In the genomic region with DNA sequence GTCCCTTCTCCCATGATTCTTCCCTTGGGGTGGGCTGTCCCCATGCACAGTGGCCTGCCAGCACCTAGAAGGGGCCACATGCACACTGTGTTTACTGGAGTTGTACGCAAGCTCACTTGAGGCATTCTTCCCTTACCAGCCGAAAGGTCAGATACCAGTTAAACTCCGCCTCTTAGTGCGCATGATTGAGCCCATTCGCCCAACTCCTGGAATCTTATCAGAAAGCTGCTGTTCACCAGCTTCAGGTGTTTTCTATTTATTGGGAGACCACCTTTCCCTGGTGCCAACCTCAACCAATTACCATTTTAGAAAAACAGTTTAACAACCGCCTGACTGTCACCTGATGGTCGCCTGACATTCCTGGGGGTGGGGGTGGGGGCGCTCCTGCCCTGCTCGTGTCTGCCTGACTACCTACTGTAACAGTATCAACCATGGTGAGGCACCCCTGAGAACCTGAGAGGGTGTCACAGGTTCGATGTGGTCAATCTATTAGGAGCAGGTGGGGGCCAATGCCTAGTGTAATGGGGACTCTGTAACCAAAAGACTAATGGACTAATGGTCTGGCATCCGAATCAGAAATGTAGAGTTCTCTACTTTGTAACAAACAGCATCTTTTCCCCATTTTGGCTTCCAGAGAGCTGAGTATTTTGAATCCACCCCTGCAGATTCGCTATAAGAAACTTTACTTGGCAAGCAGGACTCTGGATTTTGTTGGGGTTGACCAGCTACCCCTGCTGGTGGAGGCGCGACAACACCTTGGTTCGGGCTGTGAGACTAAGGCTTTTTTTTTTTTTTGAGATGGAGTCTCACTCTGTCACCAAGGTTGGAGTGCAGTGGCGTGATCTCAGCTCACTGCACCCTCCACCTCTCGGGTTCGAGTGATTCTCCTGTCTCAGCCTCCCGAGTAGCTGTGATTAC, we compare ENCODE assay signal across 7 cellular contexts. TPM values are rescaled to one million over a fixed set of nuclear protein-coding genes. Genes with fewer than 3 reads are reported as not detected.
DNase-seq lines count a peak whose midpoint lies in the region; TF ChIP-seq lines count a peak whose summit lies in the region.

No MANE protein-coding gene starts in this region.

- TF ChIP-seq POLR2A in erythroblast (IDR thresholded peaks at IDR 0.05; ENCODE audit: low read length), result no peak
- TF ChIP-seq POLR2A in uterus (IDR thresholded peaks at IDR 0.05), result no peak

- no peak overlapping the region for H3K27ac Mint-ChIP-seq in activated CD4-positive, alpha-beta memory T cell treated with anti-CD3 and anti-CD28 coated beads, Interleukin-2, amount 10 ng/mL, durations not matched to agents 7 days and 5 days
- H3K27ac Mint-ChIP-seq in neural crest cell (ENCODE audit: unreplicated experiment), result no peak overlapping the region

- CTCF ChIA-PET in activated CD4-positive, alpha-beta memory T cell treated with anti-CD3 and anti-CD28 coated beads, Interleukin-2, amount 10 ng/mL, durations not matched to agents 7 days and 5 days (lab: Charles Lee), result interaction anchor here (0.7 to 1.8 kb wide), 4 partner anchors 67 to 211 kb away, joined by 3 to 4 read pairs (median 4); no protein-coding TSS in a partner anchor

- H3K4me3 ChIP-seq in GM12865 (ENCODE audit: low read depth, low read length) (no peak overlapping the region), uterus (no peak overlapping the region)

- no peaks in the 10 kb centered on the region for H3K27me3 ChIP-seq in uterus

- H3K4me1 Mint-ChIP-seq in activated CD4-positive, alpha-beta memory T cell treated with anti-CD3 and anti-CD28 coated beads, Interleukin-2, amount 10 ng/mL, durations not matched to agents 7 days and 5 days, result no peaks in the 10 kb centered on the region
- peaks cover 22% of the 10 kb centered on the region for H3K4me1 Mint-ChIP-seq in neural crest cell

- H3K36me3 ChIP-seq in uterus, result no peaks in the 10 kb centered on the region

- H3K27ac ChIP-seq in uterus, result no peak overlapping the region

- no peaks in the 10 kb centered on the region for H3K9me3 Mint-ChIP-seq in activated CD4-positive, alpha-beta memory T cell treated with anti-CD3 and anti-CD28 coated beads, Interleukin-2, amount 10 ng/mL, durations not matched to agents 7 days and 5 days
- H3K9me3 Mint-ChIP-seq in neural crest cell, result no peaks in the 10 kb centered on the region

- TF ChIP-seq CTCF in GM12865 (IDR thresholded peaks at IDR 0.05; ENCODE audit: insufficient read depth, low read depth, low read length, missing control alignments), result peak; percentile 52
- TF ChIP-seq CTCF in neural crest cell (conservative IDR thresholded peaks at IDR 0.05), result peak; percentile 61
- peak; percentile 22 to 52 (median 41) for TF ChIP-seq CTCF in uterus (IDR thresholded peaks at IDR 0.05)

- H3K4me1 ChIP-seq in uterus, result no peaks in the 10 kb centered on the region

- POLR2A ChIA-PET in activated CD4-positive, alpha-beta memory T cell treated with anti-CD3 and anti-CD28 coated beads, Interleukin-2, amount 10 ng/mL, durations not matched to agents 7 days and 5 days (lab: Charles Lee), result no interaction called here

- H3K36me3 Mint-ChIP-seq in activated CD4-positive, alpha-beta memory T cell treated with anti-CD3 and anti-CD28 coated beads, Interleukin-2, amount 10 ng/mL, durations not matched to agents 7 days and 5 days (ENCODE audit: low read depth), result no peaks in the 10 kb centered on the region
- H3K36me3 Mint-ChIP-seq in neural crest cell (ENCODE audit: low read depth), result no peaks in the 10 kb centered on the region

- no peak overlapping the region for H3K4me3 Mint-ChIP-seq in activated CD4-positive, alpha-beta memory T cell treated with anti-CD3 and anti-CD28 coated beads, Interleukin-2, amount 10 ng/mL, durations not matched to agents 7 days and 5 days
- H3K4me3 Mint-ChIP-seq in neural crest cell, result peak overlapping the region; percentile 15

- no peaks in the 10 kb centered on the region for H3K27me3 Mint-ChIP-seq in activated CD4-positive, alpha-beta memory T cell treated with anti-CD3 and anti-CD28 coated beads, Interleukin-2, amount 10 ng/mL, durations not matched to agents 7 days and 5 days
- no peaks in the 10 kb centered on the region for H3K27me3 Mint-ChIP-seq in neural crest cell (ENCODE audit: low read depth)

- DNase-seq in GM12865 (ENCODE audit: low read depth) (peak; percentile 75), NAMALWA (ENCODE audit: low spot score) (peak; percentile 52), erythroblast (lab: John Stamatoyannopoulos, UW) (peak; percentile 42 to 52), neural crest cell (ENCODE audit: low read depth, low spot score) (peak; percentile 32), uterus (peak; percentile 55 to 62), NCI-H1105 (lab: John Stamatoyannopoulos, UW) (no peak)
- peak; percentile 45 for DNase-seq in activated CD4-positive, alpha-beta memory T cell treated with anti-CD3 and anti-CD28 coated beads, Interleukin-2, amount 10 ng/mL, durations not matched to agents 7 days and 5 days

- H3K9me3 ChIP-seq in uterus, result no peaks in the 10 kb centered on the region

- intact Hi-C loops in uterus (cut with DNase I; ENCODE audit: low total_unique reads), result no loop called here

RNA-seq across cellular contexts. Expression of gene ZNF157, which starts 58.3 kb away (rescaled TPM):
- under 1 TPM; 0.15 to 0.18 TPM for total RNA-seq in activated CD4-positive, alpha-beta memory T cell treated with anti-CD3 and anti-CD28 coated beads, Interleukin-2, amount 10 ng/mL, durations not matched to agents 7 days and 5 days
- total RNA-seq in neural crest cell (1.4 and 1.9 TPM in 2 replicates), uterus (1 to 10 TPM in 1 of 4 donors, under 1 TPM in 1, not detected in 2; 0.55 to 2.4 TPM)
